ENCODE assay signal across 8 cellular contexts in genomic region chr11:765025-765801, GRCh38. TPM values are rescaled to one million over a fixed set of nuclear protein-coding genes. Genes with fewer than 3 reads are reported as not detected.
DNase-seq lines count a peak whose midpoint lies in the region; ATAC-seq and TF ChIP-seq lines count a peak whose summit lies in the region.

No MANE protein-coding gene starts in this region.

- H3K4me3 ChIP-seq in epithelial cell of esophagus (ENCODE audit: low read length) (no peak overlapping the region), testis (no peak overlapping the region)

- H3K36me3 Mint-ChIP-seq in activated CD8-positive, alpha-beta memory T cell treated with anti-CD3 and anti-CD28 coated beads, Interleukin-2, amount 10 ng/mL, durations not matched to agents 7 days and 5 days = peaks cover 18% of the 10 kb centered on the region
- H3K36me3 Mint-ChIP-seq in natural killer cell = no peaks in the 10 kb centered on the region

- H3K27ac Mint-ChIP-seq in activated CD8-positive, alpha-beta memory T cell treated with anti-CD3 and anti-CD28 coated beads, Interleukin-2, amount 10 ng/mL, durations not matched to agents 7 days and 5 days = no peak overlapping the region
- no peak overlapping the region for H3K27ac Mint-ChIP-seq in natural killer cell

- H3K27me3 Mint-ChIP-seq in activated CD8-positive, alpha-beta memory T cell treated with anti-CD3 and anti-CD28 coated beads, Interleukin-2, amount 10 ng/mL, durations not matched to agents 7 days and 5 days = no peaks in the 10 kb centered on the region
- no peaks in the 10 kb centered on the region for H3K27me3 Mint-ChIP-seq in natural killer cell (ENCODE audit: low read depth in 2 of 2)

- no peaks in the 10 kb centered on the region for H3K9me3 ChIP-seq in testis

- TF ChIP-seq CTCF in epithelial cell of esophagus (IDR thresholded peaks at IDR 0.05; ENCODE audit: insufficient read depth, low read depth, low read length, missing control alignments) (peak; percentile 55), natural killer cell (IDR thresholded peaks at IDR 0.05) (peak; percentile 43), testis (IDR thresholded peaks at IDR 0.05) (peak in 2 of 3 experiments; percentile 26 to 38)

- 69 to 71% methylated on average over 16 to 19 of the region's 19 CpGs for WGBS in testis, 2 donors

- no peak overlapping the region for H3K27ac ChIP-seq in testis

- no peak overlapping the region for H3K4me3 Mint-ChIP-seq in activated CD8-positive, alpha-beta memory T cell treated with anti-CD3 and anti-CD28 coated beads, Interleukin-2, amount 10 ng/mL, durations not matched to agents 7 days and 5 days
- no peak overlapping the region for H3K4me3 Mint-ChIP-seq in natural killer cell

- intact Hi-C loops in natural killer cell (cut with micrococcal nuclease) (no loop called here), testis (cut with DNase I; ENCODE audit: low total_unique reads) (no loop called here)

- TF ChIP-seq POLR2A in testis (IDR thresholded peaks at IDR 0.05) = no peak

- H3K27me3 ChIP-seq in testis = no peaks in the 10 kb centered on the region

- peaks cover 2% of the 10 kb centered on the region for H3K4me1 Mint-ChIP-seq in activated CD8-positive, alpha-beta memory T cell treated with anti-CD3 and anti-CD28 coated beads, Interleukin-2, amount 10 ng/mL, durations not matched to agents 7 days and 5 days
- H3K4me1 Mint-ChIP-seq in natural killer cell = no peaks in the 10 kb centered on the region

- H3K4me1 ChIP-seq in testis = no peaks in the 10 kb centered on the region

- CTCF ChIA-PET in activated CD8-positive, alpha-beta memory T cell treated with anti-CD3 and anti-CD28 coated beads, Interleukin-2, amount 10 ng/mL, durations not matched to agents 7 days and 5 days (lab: Charles Lee) = interaction anchor here (0.6 to 1.3 kb wide), 8 partner anchors 10 to 211 kb away, joined by 3 to 5 read pairs (median 4); no protein-coding TSS in a partner anchor

- no peaks in the 10 kb centered on the region for H3K9me3 Mint-ChIP-seq in activated CD8-positive, alpha-beta memory T cell treated with anti-CD3 and anti-CD28 coated beads, Interleukin-2, amount 10 ng/mL, durations not matched to agents 7 days and 5 days (ENCODE audit: low read depth)
- H3K9me3 Mint-ChIP-seq in natural killer cell = no peaks in the 10 kb centered on the region

- peak; percentile 78 for ATAC-seq in activated CD8-positive, alpha-beta memory T cell treated with anti-CD3 and anti-CD28 coated beads, Interleukin-2, amount 10 ng/mL, durations not matched to agents 7 days and 5 days
- ATAC-seq in natural killer cell = peak; percentile 85 to 97 (median 87)

- H3K36me3 ChIP-seq in testis (ENCODE audit: low read depth, missing control alignments) = no peaks in the 10 kb centered on the region

- peak; percentile 33 to 41 for DNase-seq in NCI-H2081 (lab: John Stamatoyannopoulos, UW)
- DNase-seq in NCI-H2081 treated with DMSO at 0.1 percent for 48 hours (lab: John Stamatoyannopoulos, UW) = no peak
- peak; percentile 60 for DNase-seq in NCI-H69 (lab: John Stamatoyannopoulos, UW)
- DNase-seq in activated CD8-positive, alpha-beta memory T cell treated with anti-CD3 and anti-CD28 coated beads, Interleukin-2, amount 10 ng/mL, durations not matched to agents 7 days and 5 days = peak; percentile 78
- DNase-seq in epithelial cell of esophagus (ENCODE audit: low read depth) = peak; percentile 66
- DNase-seq in natural killer cell = peak; percentile 54
- peak; percentile 53 for DNase-seq in testis
- no peak for DNase-seq in SK-N-DZ (ENCODE audit: low spot score)

RNA-seq across cellular contexts. Expression of gene GATD1, which starts 12.1 kb away (rescaled TPM):
- total RNA-seq in activated CD8-positive, alpha-beta memory T cell treated with anti-CD3 and anti-CD28 coated beads, Interleukin-2, amount 10 ng/mL, durations not matched to agents 7 days and 5 days = 10 to 100 TPM; 62.4 to 79.4 TPM
- total RNA-seq in natural killer cell (10 to 100 TPM; 40.4 to 43.1 (median 42.1) TPM), testis (10 to 100 TPM; 80.9 to 84.2 TPM)
- polyA plus RNA-seq in testis (ENCODE audit: insufficient read depth, low read depth, low replicate concordance) = 64.3 TPM
- polyA plus RNA-seq in SK-N-DZ (2014; cell fraction: cytosol; rRNA removed) = 65.0 and 92.3 TPM in 2 replicates
- 207 and 247 TPM in 2 replicates for polyA plus RNA-seq in SK-N-DZ (2014; cell fraction: nucleus; rRNA removed)

RNA-seq across cellular contexts. Expression of gene TALDO1, which starts 17.9 kb away (rescaled TPM):
- total RNA-seq in activated CD8-positive, alpha-beta memory T cell treated with anti-CD3 and anti-CD28 coated beads, Interleukin-2, amount 10 ng/mL, durations not matched to agents 7 days and 5 days = 100 to 1,000 TPM; 249 to 293 TPM
- total RNA-seq in natural killer cell = 10 to 100 TPM; 46.1 to 94.8 (median 55.4) TPM
- 10 to 100 TPM; 84.8 to 88.1 TPM for total RNA-seq in testis
- polyA plus RNA-seq in testis (ENCODE audit: insufficient read depth, low read depth, low replicate concordance) = 86.6 TPM
- polyA plus RNA-seq in SK-N-DZ (2014; cell fraction: cytosol; rRNA removed) = 160 and 214 TPM in 2 replicates
- 125 and 144 TPM in 2 replicates for polyA plus RNA-seq in SK-N-DZ (2014; cell fraction: nucleus; rRNA removed)

RNA-seq across cellular contexts. Expression of gene CEND1, which starts 24.7 kb away (rescaled TPM):
- total RNA-seq in activated CD8-positive, alpha-beta memory T cell treated with anti-CD3 and anti-CD28 coated beads, Interleukin-2, amount 10 ng/mL, durations not matched to agents 7 days and 5 days = 1 to 10 TPM; 1.3 to 3.7 TPM
- total RNA-seq in natural killer cell (not detected), testis (1 to 10 TPM; 1.0 to 2.1 TPM)
- 0.50 TPM for polyA plus RNA-seq in testis (ENCODE audit: insufficient read depth, low read depth, low replicate concordance)
- 12.7 and 14.2 TPM in 2 replicates for polyA plus RNA-seq in SK-N-DZ (2014; cell fraction: cytosol; rRNA removed)
- polyA plus RNA-seq in SK-N-DZ (2014; cell fraction: nucleus; rRNA removed) = 24.6 and 38.5 TPM in 2 replicates

RNA-seq across cellular contexts. Expression of gene SLC25A22, which starts 32.9 kb away (rescaled TPM):
- total RNA-seq in activated CD8-positive, alpha-beta memory T cell treated with anti-CD3 and anti-CD28 coated beads, Interleukin-2, amount 10 ng/mL, durations not matched to agents 7 days and 5 days = 10 to 100 TPM; 49.4 to 54.7 TPM
- total RNA-seq in natural killer cell = 10 to 100 TPM; 22.8 to 34.6 (median 31.5) TPM
- total RNA-seq in testis = 10 to 100 TPM; 39.7 to 42.4 TPM
- 25.1 TPM for polyA plus RNA-seq in testis (ENCODE audit: insufficient read depth, low read depth, low replicate concordance)
- polyA plus RNA-seq in SK-N-DZ (2014; cell fraction: cytosol; rRNA removed) = 32.0 and 34.3 TPM in 2 replicates
- polyA plus RNA-seq in SK-N-DZ (2014; cell fraction: nucleus; rRNA removed) = 86.5 and 103 TPM in 2 replicates

RNA-seq across cellular contexts. Expression of gene PIDD1, which starts 39.8 kb away (rescaled TPM):
- total RNA-seq in activated CD8-positive, alpha-beta memory T cell treated with anti-CD3 and anti-CD28 coated beads, Interleukin-2, amount 10 ng/mL, durations not matched to agents 7 days and 5 days = 10 to 100 TPM; 42.4 to 59.8 TPM
- total RNA-seq in natural killer cell (10 to 100 TPM; 24.3 to 30.9 (median 25.2) TPM), testis (10 to 100 TPM; 50.7 to 59.3 TPM)
- polyA plus RNA-seq in testis (ENCODE audit: insufficient read depth, low read depth, low replicate concordance) = 17.6 TPM
- 23.1 and 29.8 TPM in 2 replicates for polyA plus RNA-seq in SK-N-DZ (2014; cell fraction: cytosol; rRNA removed)
- polyA plus RNA-seq in SK-N-DZ (2014; cell fraction: nucleus; rRNA removed) = 204 and 229 TPM in 2 replicates

Comparison
In these comparisons a context has a peak if more than half of its experiments do, and no peak if none do; other contexts are left out.
1. DNase-seq: peak in NCI-H2081 (2 of 2), NCI-H69 (single experiment), activated CD8-positive, alpha-beta memory T cell treated with anti-CD3 and anti-CD28 coated beads, Interleukin-2, amount 10 ng/mL, durations not matched to agents 7 days and 5 days (single experiment), epithelial cell of esophagus (single experiment), natural killer cell (single experiment) and testis (single experiment); none in NCI-H2081 treated with DMSO at 0.1 percent for 48 hours (single experiment) and SK-N-DZ (single experiment).
2. Peak in every context shown above with its lines, with median percentiles within 50 percentile points of each other: CTCF ChIP-seq.